In the genomic region with DNA sequence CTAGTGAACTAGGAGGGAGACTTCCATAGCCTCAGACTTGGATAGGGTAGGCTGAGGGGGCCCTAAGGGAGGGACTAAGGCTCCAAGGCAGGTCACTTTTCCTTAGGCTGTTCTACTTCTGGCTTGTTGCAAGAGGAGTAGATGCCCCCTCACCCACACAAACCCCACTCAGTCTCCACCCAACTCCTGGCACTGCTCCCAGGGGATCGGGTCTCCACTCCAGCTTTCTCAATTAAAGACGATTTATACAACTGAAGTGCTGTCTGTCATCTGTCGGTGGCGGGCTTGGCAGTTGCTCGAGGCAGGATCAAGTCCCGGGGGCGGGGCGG, we compare ENCODE assay signal across 1 cellular context.
TF ChIP-seq lines count a peak whose summit lies in the region.

No MANE protein-coding gene starts in this region.

TF ChIP-seq in HCT116, 20 proteins besides CTCF, POLR2A, EP300 and RAD21:
- no peak for TF ChIP-seq ZNF274 (IDR thresholded peaks at IDR 0.05; ENCODE audit: low read depth, low read length)
- no peak for TF ChIP-seq MAX (IDR thresholded peaks at IDR 0.05)
- TF ChIP-seq SRF (IDR thresholded peaks at IDR 0.05; ENCODE audit: low read depth), result no peak
- no peak for TF ChIP-seq ZFX (IDR thresholded peaks at IDR 0.05)
- no peak for TF ChIP-seq REST (IDR thresholded peaks at IDR 0.05; ENCODE audit: low read depth)
- TF ChIP-seq FOSL1 (IDR thresholded peaks at IDR 0.05; ENCODE audit: low read depth), result no peak
- TF ChIP-seq, protein P1, sequence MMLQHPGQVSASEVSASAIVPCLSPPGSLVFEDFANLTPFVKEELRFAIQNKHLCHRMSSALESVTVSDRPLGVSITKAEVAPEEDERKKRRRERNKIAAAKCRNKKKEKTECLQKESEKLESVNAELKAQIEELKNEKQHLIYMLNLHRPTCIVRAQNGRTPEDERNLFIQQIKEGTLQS (IDR thresholded peaks at IDR 0.05), result no peak
- TF ChIP-seq EGR1 (IDR thresholded peaks at IDR 0.05; ENCODE audit: low read depth), result no peak
- no peak for TF ChIP-seq EZH2 (IDR thresholded peaks at IDR 0.05)
- TF ChIP-seq EZH2phosphoT487 (IDR thresholded peaks at IDR 0.05; ENCODE audit: borderline replicate concordance), result no peak
- no peak for TF ChIP-seq CBX3 (IDR thresholded peaks at IDR 0.05; ENCODE audit: low read depth)
- TF ChIP-seq YY1 (IDR thresholded peaks at IDR 0.05; ENCODE audit: extremely low read depth, insufficient replicate concordance, low read depth, low read length), result no peak
- no peak for TF ChIP-seq SIN3A (IDR thresholded peaks at IDR 0.05; ENCODE audit: low read depth)
